12 cellular contexts compared by ENCODE assay signal in genomic region chr3:51682526-51682925, GRCh38. TPM values are rescaled to one million over a fixed set of nuclear protein-coding genes. Genes with fewer than 3 reads are reported as not detected.
A peak's percentile ranks its signal among the peaks of the same experiment; 100 is the strongest.
DNase-seq lines count a peak whose midpoint lies in the region; ATAC-seq and TF ChIP-seq lines count a peak whose summit lies in the region.
"Had no signal": no experiment of that assay in that cellular context is flagged by ENCODE, and none has a peak within 500 bp of the region (broad histone marks: within the 10 kb centered on the region; RNA-seq: fewer than 3 reads in every experiment).

No MANE protein-coding gene starts in this region.

- no peaks in the 10 kb centered on the region for H3K23me2 ChIP-seq in H9 (ENCODE audit: insufficient read length, low read depth, low read length, poor library complexity, severe bottlenecking)

- H2BK15ac ChIP-seq in H9 (ENCODE audit: low read depth, low read length), result no peak overlapping the region

- H2BK5ac ChIP-seq in H9 (ENCODE audit: insufficient read length, low read length), result no peak overlapping the region

- H3K27me3 Mint-ChIP-seq in activated B cell treated with CpG ODN at 0.5 μM for 24 hours, result no peaks in the 10 kb centered on the region
- H3K27me3 Mint-ChIP-seq in H9 (ENCODE audit: low read depth), result no peaks in the 10 kb centered on the region; the same call in 1 of the 2 replicates

- H3K4me3 ChIP-seq in left ventricle myocardium inferior, result no peak overlapping the region
- no peak overlapping the region for H3K4me3 ChIP-seq in muscle layer of duodenum (ENCODE audit: low read depth in 1 of 2, low read length in 2 of 2)
- H3K4me3 ChIP-seq in MM.1S (ENCODE audit: low read length), result no peak overlapping the region
- H3K4me3 ChIP-seq: esophagus muscularis mucosa, left lung, thyroid gland had no signal

- H4K20me1 ChIP-seq in MM.1S (ENCODE audit: insufficient read depth, low read length) (no peaks in the 10 kb centered on the region), H9 (ENCODE audit: control insufficient read depth, insufficient read depth, insufficient read length) (no peaks in the 10 kb centered on the region)

- no peaks in the 10 kb centered on the region for H3K27me3 ChIP-seq in left ventricle myocardium inferior (ENCODE audit: low read depth)
- no peaks in the 10 kb centered on the region for H3K27me3 ChIP-seq in muscle layer of duodenum (ENCODE audit: low read depth, low read length)
- no peaks in the 10 kb centered on the region for H3K27me3 ChIP-seq in MM.1S (replicated peaks; ENCODE audit: insufficient read depth, low read length)
- no peaks in the 10 kb centered on the region for H3K27me3 ChIP-seq in H9 (ENCODE audit: insufficient read depth, low read length)
- H3K27me3 ChIP-seq: esophagus muscularis mucosa, left lung, thyroid gland had no signal

- H3K23ac ChIP-seq in H9 (ENCODE audit: insufficient read length, low read depth, low read length), result no peak overlapping the region

- H3K4me1 ChIP-seq in left ventricle myocardium inferior (peaks cover 97% of the 10 kb centered on the region), muscle layer of duodenum (ENCODE audit: control insufficient read depth in 1 of 2, insufficient read depth in 2 of 2, low read length in 2 of 2) (peaks cover 10 to 23% of the 10 kb centered on the region in 2 donors), MM.1S (ENCODE audit: low read length) (peaks cover 38% of the 10 kb centered on the region), H9 (ENCODE audit: insufficient read depth, low read length) (no peaks in the 10 kb centered on the region; the same call in 1 of the 2 replicates)

- no peak overlapping the region for H2BK120ac ChIP-seq in H9 (ENCODE audit: low read depth, low read length, poor library complexity, severe bottlenecking)

- H3K14ac ChIP-seq in H9 (ENCODE audit: insufficient read depth, low read length), result no peak overlapping the region

- H3K9me3 ChIP-seq in left ventricle myocardium inferior (replicated peaks) (no peaks in the 10 kb centered on the region), muscle layer of duodenum (ENCODE audit: control insufficient read depth in 1 of 2, low read length in 2 of 2) (no peaks in the 10 kb centered on the region), MM.1S (replicated peaks; ENCODE audit: insufficient read depth, low read length) (no peaks in the 10 kb centered on the region), H9 (ENCODE audit: control insufficient read depth, low read depth, low read length) (no peaks in the 10 kb centered on the region)
- H3K9me3 ChIP-seq: esophagus muscularis mucosa, left lung, thyroid gland had no signal

- DNase-seq in left ventricle myocardium inferior (no peak), cardiac septum (ENCODE audit: low spot score) (no peak), activated B cell treated with CpG ODN at 0.5 μM for 24 hours (no peak), MM.1S (no peak), H9 (no peak)
- DNase-seq in stimulated activated CD8-positive, alpha-beta memory T cell treated with anti-CD3 and anti-CD28 coated beads, Interleukin-4, amount 100 ng/mL, for 48 hours, result no peak
- DNase-seq: NCI-H524 treated with DMSO at 0.1 percent for 48 hours had no signal

- no peak for ATAC-seq in activated B cell treated with CpG ODN at 0.5 μM for 24 hours (ENCODE audit: low read depth)

- peaks cover 13% of the 10 kb centered on the region for H3F3A ChIP-seq in MM.1S (ENCODE audit: insufficient read depth, low read length)

- intact Hi-C loops in left ventricle myocardium inferior (cut with micrococcal nuclease) (no loop called here), cardiac septum (cut with DNase I) (loop anchor here (5.0 kb wide), 1 partner anchor 290 kb away; the partner anchor contains the start of gene RBM15B), activated B cell treated with CpG ODN at 0.5 μM for 24 hours (cut with micrococcal nuclease) (loop anchor here (1.0 to 2.0 kb wide), 6 partner anchors 11 to 291 kb away; partner anchors contain the start of genes RBM15B and TEX264)

- H3K18ac ChIP-seq in H9 (ENCODE audit: insufficient read length, low read depth, low read length), result no peak overlapping the region

- H3K27ac Mint-ChIP-seq in activated B cell treated with CpG ODN at 0.5 μM for 24 hours (peak overlapping the region; percentile 73), H9 (no peak overlapping the region; a peak in 2 of 7 replicates)

- peaks cover 19% of the 10 kb centered on the region for H3K36me3 ChIP-seq in left ventricle myocardium inferior
- H3K36me3 ChIP-seq in muscle layer of duodenum (ENCODE audit: control insufficient read depth in 1 of 2, insufficient read depth in 2 of 2, low read length in 2 of 2), result peaks cover 16 to 36% of the 10 kb centered on the region in 2 donors
- 0 out of 2 replicates have a peak, but pooled peaks cover 2% of the 10 kb centered on the region for H3K36me3 ChIP-seq in MM.1S (replicated peaks; ENCODE audit: insufficient read depth, low read length)

- H3K9ac ChIP-seq in MM.1S (ENCODE audit: low read length) (no peak overlapping the region), H9 (ENCODE audit: extremely low read depth, insufficient read length, low read length) (no peak overlapping the region)

- H2AFZ ChIP-seq in MM.1S (ENCODE audit: low read length), result no peak overlapping the region
- no peak overlapping the region for H2AFZ ChIP-seq in H9 (ENCODE audit: low read length)

- TF ChIP-seq CTCF in left ventricle myocardium inferior (IDR thresholded peaks at IDR 0.05; ENCODE audit: borderline replicate concordance), result no peak
- no peak for TF ChIP-seq CTCF in activated B cell treated with CpG ODN at 0.5 μM for 24 hours (IDR thresholded peaks at IDR 0.05)
- no peak for TF ChIP-seq CTCF in MM.1S (IDR thresholded peaks at IDR 0.05; ENCODE audit: low read length)
- TF ChIP-seq CTCF in H9 (conservative IDR thresholded peaks at IDR 0.05), result no peak

- H3K79me1 ChIP-seq in H9 (ENCODE audit: insufficient read depth, low read depth, low read length, poor library complexity, severe bottlenecking), result no peaks in the 10 kb centered on the region

- no peak overlapping the region for H4K91ac ChIP-seq in H9 (ENCODE audit: insufficient read length, low read depth, low read length)

- H3K9me3 Mint-ChIP-seq in activated B cell treated with CpG ODN at 0.5 μM for 24 hours, result no peaks in the 10 kb centered on the region
- H3K9me3 Mint-ChIP-seq in H9, result no peaks in the 10 kb centered on the region

- no peak overlapping the region for H3K4ac ChIP-seq in H9 (ENCODE audit: low read depth, low read length)

- H3K4me1 Mint-ChIP-seq in activated B cell treated with CpG ODN at 0.5 μM for 24 hours (peaks cover 86% of the 10 kb centered on the region), H9 (peaks cover 17% of the 10 kb centered on the region in 2 experiments)

- no peak overlapping the region for H4K8ac ChIP-seq in H9 (replicated peaks; ENCODE audit: insufficient read length, low read depth, low read length)

- H4K5ac ChIP-seq in H9 (ENCODE audit: insufficient read length, low read depth, low read length), result no peak overlapping the region

- H2BK12ac ChIP-seq in H9 (ENCODE audit: insufficient read length, low read depth, low read length), result no peak overlapping the region

- H3T11ph ChIP-seq in H9 (ENCODE audit: low read length), result no peak overlapping the region

- H2BK20ac ChIP-seq in H9 (ENCODE audit: low read depth, low read length, poor library complexity, severe bottlenecking), result no peak overlapping the region

- POLR2A ChIA-PET in activated B cell treated with CpG ODN at 0.5 μM for 24 hours (lab: Charles Lee), result interaction anchor here (0.8 to 2.6 kb wide), 9 partner anchors 11 to 1345 kb away, joined by 3 to 39 read pairs (median 6); partner anchors contain the start of genes DCAF1, MANF and TEX264

- WGBS in H9 (ENCODE audit: extremely low coverage, insufficient read length, low lambda C conversion rate), result no CpG with 5 or more reads among the region's 7 CpGs

- H3K79me2 ChIP-seq in MM.1S (ENCODE audit: low read length), result peaks cover 21% of the 10 kb centered on the region
- H3K79me2 ChIP-seq in H9 (ENCODE audit: insufficient read depth, low read length), result no peaks in the 10 kb centered on the region

- H3K56ac ChIP-seq in H9 (ENCODE audit: insufficient read length, low read depth, low read length), result no peak overlapping the region

- peak overlapping the region; percentile 60 for H3K27ac ChIP-seq in left ventricle myocardium inferior (replicated peaks)
- H3K27ac ChIP-seq in muscle layer of duodenum (ENCODE audit: low read length), result peak overlapping the region; percentile 27
- no peak overlapping the region for H3K27ac ChIP-seq in MM.1S (ENCODE audit: low read length)
- no peak overlapping the region for H3K27ac ChIP-seq in H9 (ENCODE audit: insufficient read length, low read depth, low read length)
- H3K27ac ChIP-seq: esophagus muscularis mucosa, thyroid gland had no signal

- H3K9me2 ChIP-seq in MM.1S (replicated peaks; ENCODE audit: insufficient read depth, low read length), result no peaks in the 10 kb centered on the region

- H3K4me3 Mint-ChIP-seq in activated B cell treated with CpG ODN at 0.5 μM for 24 hours, result peak overlapping the region; percentile 12
- no peak overlapping the region for H3K4me3 Mint-ChIP-seq in H9

- H3K36me3 Mint-ChIP-seq in activated B cell treated with CpG ODN at 0.5 μM for 24 hours (ENCODE audit: low read depth) (peaks cover 45% of the 10 kb centered on the region), H9 (ENCODE audit: insufficient read depth in 1 of 3, low read depth in 3 of 3) (peaks cover 0 to 8% (median 0%) of the 10 kb centered on the region in 3 experiments; a peak in 3 of 7 replicates)

- CTCF ChIA-PET in activated B cell treated with CpG ODN at 0.5 μM for 24 hours (lab: Charles Lee), result interaction anchor here (0.7 to 4.3 kb wide), 22 partner anchors 12 to 1066 kb away, joined by 3 to 114 read pairs (median 4); partner anchors contain the start of genes DCAF1, MANF and TEX264

- no peak overlapping the region for H3K4me2 ChIP-seq in MM.1S (ENCODE audit: low read depth, low read length)
- H3K4me2 ChIP-seq in H9 (ENCODE audit: insufficient read depth, insufficient read length, low read length), result no peak overlapping the region

- no peak overlapping the region for H2AK5ac ChIP-seq in H9 (ENCODE audit: insufficient read length, low read length)

RNA-seq across cellular contexts. Expression of gene TEX264, which starts 11.5 kb away (rescaled TPM):
- 33.9 TPM for total RNA-seq in left ventricle myocardium inferior
- 28.8 TPM for total RNA-seq in cardiac septum
- 24.1 and 24.4 TPM in 2 replicates for total RNA-seq in activated B cell treated with CpG ODN at 0.5 μM for 24 hours
- total RNA-seq in H9 (2021), result 15.0 and 17.3 TPM in 2 replicates

RNA-seq across cellular contexts. Expression of gene GRM2, which starts 24.3 kb away (rescaled TPM):
- total RNA-seq in left ventricle myocardium inferior (0.41 TPM), cardiac septum (0.30 TPM), activated B cell treated with CpG ODN at 0.5 μM for 24 hours (0.58 and 1.4 TPM in 2 replicates), H9 (2021) (1.5 and 1.9 TPM in 2 replicates)
- total RNA-seq: LHCN-M2 had no signal

Comparison
In these comparisons a context has a peak if more than half of its experiments do, and no peak if none do; other contexts are left out.
1. H3K27ac ChIP-seq: peak in left ventricle myocardium inferior (single experiment) and muscle layer of duodenum (single experiment); none in MM.1S (single experiment) and H9 (single experiment).